In the genomic region with DNA sequence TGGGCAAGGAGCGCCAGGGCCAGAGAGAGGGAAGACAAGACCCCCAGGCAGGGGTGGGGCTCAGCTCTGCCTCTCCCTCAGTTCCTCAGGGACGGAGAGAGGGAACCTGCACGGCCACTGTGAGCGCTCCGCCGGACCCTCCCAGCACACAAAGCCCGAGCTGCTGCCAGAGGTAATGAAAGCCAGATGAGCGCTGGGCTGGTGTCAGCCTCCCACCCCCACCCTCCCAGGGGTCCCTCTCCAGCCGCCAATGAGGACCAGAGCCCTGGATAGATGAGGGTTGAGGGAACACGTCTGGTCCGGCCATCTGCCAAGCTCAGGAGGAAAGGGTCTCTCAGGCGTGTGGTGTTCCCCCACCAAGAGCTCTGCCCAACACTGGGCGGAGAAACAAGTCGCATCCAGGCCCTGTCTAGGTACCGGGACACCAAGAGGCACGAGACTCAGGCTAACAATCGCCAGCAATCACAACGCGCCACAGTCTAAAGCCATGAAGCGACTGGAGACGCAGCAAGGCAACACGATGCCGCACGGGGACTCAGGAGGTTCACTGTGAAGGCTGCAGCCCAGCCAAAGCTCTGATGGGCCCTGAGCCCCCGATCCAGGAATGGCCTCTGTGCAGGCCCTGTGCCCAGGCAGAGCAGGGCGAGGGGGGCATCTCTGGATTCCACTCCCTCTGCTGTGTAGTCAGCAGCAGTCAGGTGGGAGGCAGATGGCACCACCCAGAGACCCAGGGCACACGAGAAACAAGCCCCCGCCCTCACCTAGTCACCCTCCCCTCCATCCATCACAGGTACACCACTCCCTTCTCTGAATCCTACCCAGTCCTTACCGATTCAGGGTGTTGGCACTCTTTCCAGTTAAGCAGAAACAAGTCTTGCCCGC, we compare ENCODE assay signal across 8 cellular contexts. TPM values are rescaled to one million over a fixed set of nuclear protein-coding genes. Genes with fewer than 3 reads are reported as not detected.
DNase-seq lines count a peak whose midpoint lies in the region; ATAC-seq and TF ChIP-seq lines count a peak whose summit lies in the region.

No MANE protein-coding gene starts in this region.

- intact Hi-C loops in sciatic nerve (cut with DNase I) = no loop called here

- no peak for DNase-seq in GM12865 (ENCODE audit: low read depth)
- no peak for DNase-seq in fibroblast of villous mesenchyme (ENCODE audit: low read depth)
- DNase-seq in sciatic nerve (ENCODE audit: low spot score) = no peak
- no peak for DNase-seq in stimulated activated naive CD4-positive, alpha-beta T cell treated with Interleukin-2 at 50 U/mL for 16 hours (lab: John Stamatoyannopoulos, UW)
- no peak for DNase-seq in activated CD4-positive, alpha-beta T cell treated with anti-CD3 and anti-CD28 coated beads, Interleukin-2, amount 50 U/mL, for 1 hour
- no peak for DNase-seq in HK-2 (ENCODE audit: unreplicated experiment)

- ATAC-seq in sciatic nerve = peak; percentile 14
- ATAC-seq in GM19395 (IDR thresholded peaks at IDR 0.05; ENCODE audit: unreplicated experiment) = no peak

- peak overlapping the region; percentile 96 for H3K27ac ChIP-seq in VCaP

- H3K4me3 ChIP-seq in GM12865 (ENCODE audit: low read depth, low read length) = peak overlapping the region; percentile 33
- H3K4me3 ChIP-seq in fibroblast of villous mesenchyme (ENCODE audit: low read depth, low read length) = peak overlapping the region; percentile 71

- TF ChIP-seq CTCF in GM12865 (IDR thresholded peaks at IDR 0.05; ENCODE audit: insufficient read depth, low read depth, low read length, missing control alignments) = no peak
- no peak for TF ChIP-seq CTCF in VCaP (conservative IDR thresholded peaks at IDR 0.05)
- no peak for TF ChIP-seq CTCF in fibroblast of villous mesenchyme (IDR thresholded peaks at IDR 0.05; ENCODE audit: insufficient read depth, low read depth, low read length)

RNA-seq across cellular contexts. Expression of a gene that starts 1.3 kb away (rescaled TPM):
- 13.8 and 17.4 TPM in 2 replicates for total RNA-seq in fibroblast of villous mesenchyme
- total RNA-seq in sciatic nerve = 59.7 TPM

RNA-seq across cellular contexts. Expression of a gene that starts 44.0 kb away (rescaled TPM):
- total RNA-seq in fibroblast of villous mesenchyme (4.7 and 5.8 TPM in 2 replicates), sciatic nerve (23.2 TPM)

RNA-seq across cellular contexts. Expression of a gene that starts 57.9 kb away (rescaled TPM):
- total RNA-seq in fibroblast of villous mesenchyme (under 0.01 TPM in 2 replicates), sciatic nerve (2.7 TPM)
